Comparison of ENCODE assay signal across 8 cellular contexts in genomic region chr4:56049428-56050212, GRCh38.
DNase-seq lines count a peak whose midpoint lies in the region; ATAC-seq, FAIRE-seq and TF ChIP-seq lines count a peak whose summit lies in the region.

No MANE protein-coding gene starts in this region.

- peak overlapping the region; percentile 51 for H3K4me3 ChIP-seq in AG10803 (ENCODE audit: low read length)
- peak overlapping the region; percentile 65 for H3K4me3 ChIP-seq in fibroblast of the aortic adventitia (ENCODE audit: low read depth, low read length)

- POLR2A ChIA-PET in activated CD4-positive, alpha-beta memory T cell treated with anti-CD3 and anti-CD28 coated beads, Interleukin-2, amount 10 ng/mL, durations not matched to agents 7 days and 5 days (lab: Charles Lee): interaction anchor here (2.1 kb wide), 1 partner anchor 101 kb away, joined by 10 read pairs; the partner anchor contains the start of gene CEP135

- H3K4me3 Mint-ChIP-seq in activated CD4-positive, alpha-beta memory T cell treated with anti-CD3 and anti-CD28 coated beads, Interleukin-2, amount 10 ng/mL, durations not matched to agents 7 days and 5 days: peak overlapping the region; percentile 77
- H3K4me3 Mint-ChIP-seq in nephron: peak overlapping the region; percentile 85 to 95 (median 90)

- TF ChIP-seq POLR2A in H54 (IDR thresholded peaks at IDR 0.05; ENCODE audit: low read depth, low read length): no peak

- no peak overlapping the region for H3K27ac Mint-ChIP-seq in activated CD4-positive, alpha-beta memory T cell treated with anti-CD3 and anti-CD28 coated beads, Interleukin-2, amount 10 ng/mL, durations not matched to agents 7 days and 5 days
- H3K27ac Mint-ChIP-seq in nephron: peak overlapping the region; percentile 85 to 96 (median 91)

- ATAC-seq in GM18498 (IDR thresholded peaks at IDR 0.05; ENCODE audit: unreplicated experiment) (peak; percentile 42), HG02852 (IDR thresholded peaks at IDR 0.05; ENCODE audit: unreplicated experiment) (peak; percentile 39)

- no peaks in the 10 kb centered on the region for H3K36me3 Mint-ChIP-seq in activated CD4-positive, alpha-beta memory T cell treated with anti-CD3 and anti-CD28 coated beads, Interleukin-2, amount 10 ng/mL, durations not matched to agents 7 days and 5 days (ENCODE audit: low read depth)
- no peaks in the 10 kb centered on the region for H3K36me3 Mint-ChIP-seq in nephron (ENCODE audit: low read depth)

- no peak for FAIRE-seq in H54 (lab: Jason Lieb, UNC)

- CTCF ChIA-PET in activated CD4-positive, alpha-beta memory T cell treated with anti-CD3 and anti-CD28 coated beads, Interleukin-2, amount 10 ng/mL, durations not matched to agents 7 days and 5 days (lab: Charles Lee): interaction anchor here (0.5 kb wide), 1 partner anchor 592 kb away, joined by 4 read pairs; no protein-coding TSS in a partner anchor

- H3K27me3 Mint-ChIP-seq in activated CD4-positive, alpha-beta memory T cell treated with anti-CD3 and anti-CD28 coated beads, Interleukin-2, amount 10 ng/mL, durations not matched to agents 7 days and 5 days: peaks cover 50% of the 10 kb centered on the region
- H3K27me3 Mint-ChIP-seq in nephron (ENCODE audit: low read depth): no peaks in the 10 kb centered on the region

- no peak for DNase-seq in AG10803 (ENCODE audit: low read depth)
- peak; percentile 33 for DNase-seq in NCI-H2029 treated with DMSO at 0.1 percent for 48 hours (lab: John Stamatoyannopoulos, UW)
- peak; percentile 21 for DNase-seq in activated CD4-positive, alpha-beta memory T cell treated with anti-CD3 and anti-CD28 coated beads, Interleukin-2, amount 10 ng/mL, durations not matched to agents 7 days and 5 days
- peak; percentile 21 for DNase-seq in fibroblast of the aortic adventitia (ENCODE audit: low read depth)
- no peak for DNase-seq in H54 (ENCODE audit: insufficient read length, low spot score)

- no peak for TF ChIP-seq CTCF in AG10803 (conservative IDR thresholded peaks at IDR 0.05; ENCODE audit: low read length)
- TF ChIP-seq CTCF in fibroblast of the aortic adventitia (IDR thresholded peaks at IDR 0.05; ENCODE audit: insufficient read depth, low read length): no peak
- TF ChIP-seq CTCF in nephron (IDR thresholded peaks at IDR 0.05; ENCODE audit: unreplicated experiment in 3 of 3): no peak

- H3K9me3 Mint-ChIP-seq in activated CD4-positive, alpha-beta memory T cell treated with anti-CD3 and anti-CD28 coated beads, Interleukin-2, amount 10 ng/mL, durations not matched to agents 7 days and 5 days: no peaks in the 10 kb centered on the region
- H3K9me3 Mint-ChIP-seq in nephron: no peaks in the 10 kb centered on the region

- peaks cover 12% of the 10 kb centered on the region for H3K4me1 Mint-ChIP-seq in activated CD4-positive, alpha-beta memory T cell treated with anti-CD3 and anti-CD28 coated beads, Interleukin-2, amount 10 ng/mL, durations not matched to agents 7 days and 5 days
- H3K4me1 Mint-ChIP-seq in nephron: peaks cover 26% of the 10 kb centered on the region

Comparison
In these comparisons a context has a peak if more than half of its experiments do, and no peak if none do; other contexts are left out.
1. DNase-seq: peak in NCI-H2029 treated with DMSO at 0.1 percent for 48 hours (single experiment), activated CD4-positive, alpha-beta memory T cell treated with anti-CD3 and anti-CD28 coated beads, Interleukin-2, amount 10 ng/mL, durations not matched to agents 7 days and 5 days (single experiment) and fibroblast of the aortic adventitia (single experiment); none in AG10803 (single experiment) and H54 (single experiment).